Comparison of ENCODE assay signal across 1 cellular context in genomic region chr14:20934148-20934762, GRCh38.
TF ChIP-seq lines count a peak whose summit lies in the region.

No MANE protein-coding gene starts in this region.

TF ChIP-seq in H1, 55 proteins besides CTCF, POLR2A, EP300 and RAD21 (continued from another document):
- TF ChIP-seq NANOG (IDR thresholded peaks at IDR 0.05; ENCODE audit: insufficient read depth, low read depth, low read length, poor library complexity, severe bottlenecking) (no peak), KDM4A (IDR thresholded peaks at IDR 0.05; ENCODE audit: low read depth, low read length, severe bottlenecking) (peak; percentile 38), CEBPB (IDR thresholded peaks at IDR 0.05; ENCODE audit: low read depth, low read length) (no peak), USF2 (IDR thresholded peaks at IDR 0.05; ENCODE audit: low read length) (no peak), RNF2 (IDR thresholded peaks at IDR 0.05; ENCODE audit: borderline replicate concordance, low read depth, low read length, missing control alignments, poor library complexity, severe bottlenecking) (no peak), MAX (IDR thresholded peaks at IDR 0.05) (0 out of 2 replicates have a peak, but pooled peaks have one; percentile 11), BACH1 (IDR thresholded peaks at IDR 0.05; ENCODE audit: low read length) (no peak), YY1 (IDR thresholded peaks at IDR 0.05; ENCODE audit: low read depth, low read length) (0 out of 2 replicates have a peak, but pooled peaks have one; percentile 10), NRF1 (IDR thresholded peaks at IDR 0.05; ENCODE audit: low read depth, low read length) (no peak), CHD1 (IDR thresholded peaks at IDR 0.05; ENCODE audit: low read depth, low read length) (no peak), GABPA (IDR thresholded peaks at IDR 0.05; ENCODE audit: borderline replicate concordance, insufficient read depth, low read length) (no peak)
TF ChIP-seq in H1: peak in this region for 3.
